Comparison of ENCODE assay signal across 1 cellular context in the genomic region with DNA sequence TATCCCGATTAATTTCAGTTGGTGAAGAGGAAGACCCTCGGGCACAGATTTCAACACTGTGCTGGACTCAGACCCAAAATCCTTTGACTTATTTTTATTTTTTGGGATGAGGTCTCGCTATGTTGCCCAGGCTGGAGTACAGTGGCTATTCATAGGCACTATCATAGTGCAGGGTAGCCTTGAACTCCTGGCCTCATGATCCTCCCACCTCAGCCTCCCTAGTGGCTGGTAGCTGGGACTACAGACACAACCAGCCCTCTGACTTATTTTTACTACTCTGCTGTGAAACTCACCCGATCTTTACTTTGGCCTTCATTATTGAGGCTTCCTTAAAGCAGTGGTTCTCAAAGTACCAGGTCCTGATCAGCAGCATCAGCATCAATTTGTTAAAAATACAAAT.
TF ChIP-seq lines count a peak whose summit lies in the region.

No MANE protein-coding gene starts in this region.

TF ChIP-seq in H1, 55 proteins besides CTCF, POLR2A, EP300 and RAD21:
- TF ChIP-seq CHD1 (IDR thresholded peaks at IDR 0.05; ENCODE audit: low read depth, low read length) (no peak), PHF8 (conservative IDR thresholded peaks at IDR 0.05; ENCODE audit: low read depth, low read length) (no peak), SAP30 (IDR thresholded peaks at IDR 0.05; ENCODE audit: insufficient read depth, insufficient replicate concordance, low read length) (no peak), NRF1 (IDR thresholded peaks at IDR 0.05; ENCODE audit: low read depth, low read length) (no peak), BACH1 (IDR thresholded peaks at IDR 0.05; ENCODE audit: low read length) (no peak), ASH2L (IDR thresholded peaks at IDR 0.05; ENCODE audit: low read length) (no peak), RXRA (IDR thresholded peaks at IDR 0.05; ENCODE audit: insufficient read depth, low read depth, low read length) (no peak), TAF7 (optimal IDR thresholded peaks at IDR 0.05; ENCODE audit: borderline replicate concordance, low read depth, low read length) (no peak)
- TF ChIP-seq, protein P1, sequence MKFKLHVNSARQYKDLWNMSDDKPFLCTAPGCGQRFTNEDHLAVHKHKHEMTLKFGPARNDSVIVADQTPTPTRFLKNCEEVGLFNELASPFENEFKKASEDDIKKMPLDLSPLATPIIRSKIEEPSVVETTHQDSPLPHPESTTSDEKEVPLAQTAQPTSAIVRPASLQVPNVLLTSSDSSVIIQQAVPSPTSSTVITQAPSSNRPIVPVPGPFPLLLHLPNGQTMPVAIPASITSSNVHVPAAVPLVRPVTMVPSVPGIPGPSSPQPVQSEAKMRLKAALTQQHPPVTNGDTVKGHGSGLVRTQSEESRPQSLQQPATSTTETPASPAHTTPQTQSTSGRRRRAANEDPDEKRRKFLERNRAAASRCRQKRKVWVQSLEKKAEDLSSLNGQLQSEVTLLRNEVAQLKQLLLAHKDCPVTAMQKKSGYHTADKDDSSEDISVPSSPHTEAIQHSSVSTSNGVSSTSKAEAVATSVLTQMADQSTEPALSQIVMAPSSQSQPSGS (IDR thresholded peaks at IDR 0.05; ENCODE audit: low read length): no peak
